1 cellular context compared by ENCODE assay signal in the genomic region with DNA sequence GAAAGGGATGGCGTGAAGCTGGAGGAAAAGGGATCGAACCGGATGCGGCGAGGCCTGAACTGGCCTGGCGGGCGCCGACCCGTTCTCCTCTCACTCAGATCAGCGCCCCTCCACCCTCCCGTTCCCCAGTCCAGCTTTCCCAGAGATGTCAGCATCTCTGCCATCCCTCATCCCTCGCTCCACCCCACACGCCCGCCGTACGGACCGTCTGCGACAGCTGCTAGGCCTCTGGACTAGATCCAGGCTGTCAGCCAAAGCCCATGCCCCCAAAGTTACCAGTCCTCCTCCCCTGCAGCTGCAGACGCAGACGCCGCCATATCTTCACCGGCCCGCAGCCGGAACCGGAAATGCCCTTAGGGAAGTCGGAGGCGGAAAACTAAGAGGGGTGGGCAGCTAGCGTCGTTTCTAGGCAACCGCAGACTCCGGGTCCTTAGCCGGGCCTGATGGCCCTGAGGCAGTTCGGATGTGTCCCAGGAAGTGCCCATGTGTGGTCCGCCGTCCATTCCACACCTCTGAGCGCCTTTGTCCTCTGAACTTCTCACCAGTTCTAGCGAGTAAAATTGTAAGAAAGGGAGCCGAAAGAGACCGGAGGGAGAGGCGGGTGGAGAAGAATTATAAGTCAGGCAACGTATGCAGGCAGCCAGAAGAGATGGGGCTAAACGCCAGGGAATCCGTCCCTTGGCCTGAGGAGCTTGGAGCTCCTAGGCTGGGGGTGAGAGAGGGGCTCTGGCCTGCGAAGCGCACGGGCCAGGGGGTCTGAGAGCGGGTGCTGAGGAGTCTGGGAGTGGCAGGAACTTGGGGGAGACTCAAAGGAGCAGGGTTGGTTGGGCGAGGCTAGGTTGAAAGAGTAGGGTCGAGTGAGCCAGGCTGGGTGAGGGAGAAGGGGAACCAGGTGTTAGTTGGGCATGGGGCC.
A peak's percentile ranks its signal among the peaks of the same experiment; 100 is the strongest.
TF ChIP-seq lines count a peak whose summit lies in the region.

A gene with protein sequence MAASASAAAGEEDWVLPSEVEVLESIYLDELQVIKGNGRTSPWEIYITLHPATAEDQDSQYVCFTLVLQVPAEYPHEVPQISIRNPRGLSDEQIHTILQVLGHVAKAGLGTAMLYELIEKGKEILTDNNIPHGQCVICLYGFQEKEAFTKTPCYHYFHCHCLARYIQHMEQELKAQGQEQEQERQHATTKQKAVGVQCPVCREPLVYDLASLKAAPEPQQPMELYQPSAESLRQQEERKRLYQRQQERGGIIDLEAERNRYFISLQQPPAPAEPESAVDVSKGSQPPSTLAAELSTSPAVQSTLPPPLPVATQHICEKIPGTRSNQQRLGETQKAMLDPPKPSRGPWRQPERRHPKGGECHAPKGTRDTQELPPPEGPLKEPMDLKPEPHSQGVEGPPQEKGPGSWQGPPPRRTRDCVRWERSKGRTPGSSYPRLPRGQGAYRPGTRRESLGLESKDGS (minus strand): TSS at position 349 of the 913 bp plus-strand sequence. CDS start 32 bp downstream, at position 317.
A gene with protein sequence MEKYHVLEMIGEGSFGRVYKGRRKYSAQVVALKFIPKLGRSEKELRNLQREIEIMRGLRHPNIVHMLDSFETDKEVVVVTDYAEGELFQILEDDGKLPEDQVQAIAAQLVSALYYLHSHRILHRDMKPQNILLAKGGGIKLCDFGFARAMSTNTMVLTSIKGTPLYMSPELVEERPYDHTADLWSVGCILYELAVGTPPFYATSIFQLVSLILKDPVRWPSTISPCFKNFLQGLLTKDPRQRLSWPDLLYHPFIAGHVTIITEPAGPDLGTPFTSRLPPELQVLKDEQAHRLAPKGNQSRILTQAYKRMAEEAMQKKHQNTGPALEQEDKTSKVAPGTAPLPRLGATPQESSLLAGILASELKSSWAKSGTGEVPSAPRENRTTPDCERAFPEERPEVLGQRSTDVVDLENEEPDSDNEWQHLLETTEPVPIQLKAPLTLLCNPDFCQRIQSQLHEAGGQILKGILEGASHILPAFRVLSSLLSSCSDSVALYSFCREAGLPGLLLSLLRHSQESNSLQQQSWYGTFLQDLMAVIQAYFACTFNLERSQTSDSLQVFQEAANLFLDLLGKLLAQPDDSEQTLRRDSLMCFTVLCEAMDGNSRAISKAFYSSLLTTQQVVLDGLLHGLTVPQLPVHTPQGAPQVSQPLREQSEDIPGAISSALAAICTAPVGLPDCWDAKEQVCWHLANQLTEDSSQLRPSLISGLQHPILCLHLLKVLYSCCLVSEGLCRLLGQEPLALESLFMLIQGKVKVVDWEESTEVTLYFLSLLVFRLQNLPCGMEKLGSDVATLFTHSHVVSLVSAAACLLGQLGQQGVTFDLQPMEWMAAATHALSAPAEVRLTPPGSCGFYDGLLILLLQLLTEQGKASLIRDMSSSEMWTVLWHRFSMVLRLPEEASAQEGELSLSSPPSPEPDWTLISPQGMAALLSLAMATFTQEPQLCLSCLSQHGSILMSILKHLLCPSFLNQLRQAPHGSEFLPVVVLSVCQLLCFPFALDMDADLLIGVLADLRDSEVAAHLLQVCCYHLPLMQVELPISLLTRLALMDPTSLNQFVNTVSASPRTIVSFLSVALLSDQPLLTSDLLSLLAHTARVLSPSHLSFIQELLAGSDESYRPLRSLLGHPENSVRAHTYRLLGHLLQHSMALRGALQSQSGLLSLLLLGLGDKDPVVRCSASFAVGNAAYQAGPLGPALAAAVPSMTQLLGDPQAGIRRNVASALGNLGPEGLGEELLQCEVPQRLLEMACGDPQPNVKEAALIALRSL (N-terminal part only) (plus strand): TSS at position 433 of the 913 bp plus-strand sequence. CDS start 744 bp downstream, outside the sequence.

TF ChIP-seq in HepG2, 621 proteins besides CTCF, POLR2A, EP300 and RAD21 (continued from another document and continues in another):
- TF ChIP-seq TMF1 (CRISPR knock-in tag; IDR thresholded peaks at IDR 0.05; ENCODE audit: low read depth): peak; percentile 59; the same call in 1 of the 2 replicates
- no peak for TF ChIP-seq NR2F6 (IDR thresholded peaks at IDR 0.05)
- peak; percentile 26; the same call in 1 of the 2 replicates for TF ChIP-seq NR2F6 (CRISPR knock-in tag; IDR thresholded peaks at IDR 0.05)
- TF ChIP-seq KDM4B (CRISPR knock-in tag; IDR thresholded peaks at IDR 0.05): no peak; the same call in 1 of the 2 replicates
- no peak; the same call in 1 of the 2 replicates for TF ChIP-seq BRCA1 (CRISPR knock-in tag; IDR thresholded peaks at IDR 0.05)
- TF ChIP-seq SATB2 (CRISPR knock-in tag; IDR thresholded peaks at IDR 0.05): peak; percentile 46; the same call in 1 of the 2 replicates
- TF ChIP-seq HHEX (CRISPR knock-in tag; IDR thresholded peaks at IDR 0.05): no peak
- peak; percentile 85 for TF ChIP-seq ETV5 (CRISPR knock-in tag; IDR thresholded peaks at IDR 0.05; ENCODE audit: borderline replicate concordance)
- TF ChIP-seq FOXA3 (CRISPR knock-in tag; IDR thresholded peaks at IDR 0.05): no peak
- no peak for TF ChIP-seq NFIB (CRISPR knock-in tag; IDR thresholded peaks at IDR 0.05; ENCODE audit: borderline replicate concordance)
- no peak for TF ChIP-seq U2AF2 (IDR thresholded peaks at IDR 0.05; ENCODE audit: low read depth, low read length)
- TF ChIP-seq ZNF337 (CRISPR knock-in tag; IDR thresholded peaks at IDR 0.05; ENCODE audit: borderline replicate concordance, low read depth): no peak
- no peak for TF ChIP-seq PHF5A (CRISPR knock-in tag; IDR thresholded peaks at IDR 0.05; ENCODE audit: low read depth, unreplicated experiment)
- no peak for TF ChIP-seq XBP1 (CRISPR knock-in tag; IDR thresholded peaks at IDR 0.05)
- TF ChIP-seq ONECUT2 (CRISPR knock-in tag; IDR thresholded peaks at IDR 0.05): no peak; the same call in 1 of the 2 replicates
- no peak for TF ChIP-seq SETDB1 (CRISPR knock-in tag; IDR thresholded peaks at IDR 0.05; ENCODE audit: borderline replicate concordance)
- peak; percentile 70; the same call in 1 of the 2 replicates for TF ChIP-seq GFI1 (CRISPR knock-in tag; IDR thresholded peaks at IDR 0.05; ENCODE audit: borderline replicate concordance)
- TF ChIP-seq, protein P1, sequence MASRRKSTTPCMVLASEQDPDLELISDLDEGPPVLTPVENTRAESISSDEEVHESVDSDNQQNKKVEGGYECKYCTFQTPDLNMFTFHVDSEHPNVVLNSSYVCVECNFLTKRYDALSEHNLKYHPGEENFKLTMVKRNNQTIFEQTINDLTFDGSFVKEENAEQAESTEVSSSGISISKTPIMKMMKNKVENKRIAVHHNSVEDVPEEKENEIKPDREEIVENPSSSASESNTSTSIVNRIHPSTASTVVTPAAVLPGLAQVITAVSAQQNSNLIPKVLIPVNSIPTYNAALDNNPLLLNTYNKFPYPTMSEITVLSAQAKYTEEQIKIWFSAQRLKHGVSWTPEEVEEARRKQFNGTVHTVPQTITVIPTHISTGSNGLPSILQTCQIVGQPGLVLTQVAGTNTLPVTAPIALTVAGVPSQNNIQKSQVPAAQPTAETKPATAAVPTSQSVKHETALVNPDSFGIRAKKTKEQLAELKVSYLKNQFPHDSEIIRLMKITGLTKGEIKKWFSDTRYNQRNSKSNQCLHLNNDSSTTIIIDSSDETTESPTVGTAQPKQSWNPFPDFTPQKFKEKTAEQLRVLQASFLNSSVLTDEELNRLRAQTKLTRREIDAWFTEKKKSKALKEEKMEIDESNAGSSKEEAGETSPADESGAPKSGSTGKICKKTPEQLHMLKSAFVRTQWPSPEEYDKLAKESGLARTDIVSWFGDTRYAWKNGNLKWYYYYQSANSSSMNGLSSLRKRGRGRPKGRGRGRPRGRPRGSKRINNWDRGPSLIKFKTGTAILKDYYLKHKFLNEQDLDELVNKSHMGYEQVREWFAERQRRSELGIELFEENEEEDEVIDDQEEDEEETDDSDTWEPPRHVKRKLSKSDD (CRISPR knock-in tag; IDR thresholded peaks at IDR 0.05; ENCODE audit: low read depth): 0 out of 2 replicates have a peak, but pooled peaks have one; percentile 26
- TF ChIP-seq SKI (IDR thresholded peaks at IDR 0.05; ENCODE audit: partially characterized antibody): no peak
- TF ChIP-seq, protein P2, sequence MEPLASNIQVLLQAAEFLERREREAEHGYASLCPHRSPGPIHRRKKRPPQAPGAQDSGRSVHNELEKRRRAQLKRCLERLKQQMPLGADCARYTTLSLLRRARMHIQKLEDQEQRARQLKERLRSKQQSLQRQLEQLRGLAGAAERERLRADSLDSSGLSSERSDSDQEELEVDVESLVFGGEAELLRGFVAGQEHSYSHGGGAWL (CRISPR knock-in tag; IDR thresholded peaks at IDR 0.05): peak; percentile 63; the same call in 1 of the 2 replicates
- TF ChIP-seq, protein P3, sequence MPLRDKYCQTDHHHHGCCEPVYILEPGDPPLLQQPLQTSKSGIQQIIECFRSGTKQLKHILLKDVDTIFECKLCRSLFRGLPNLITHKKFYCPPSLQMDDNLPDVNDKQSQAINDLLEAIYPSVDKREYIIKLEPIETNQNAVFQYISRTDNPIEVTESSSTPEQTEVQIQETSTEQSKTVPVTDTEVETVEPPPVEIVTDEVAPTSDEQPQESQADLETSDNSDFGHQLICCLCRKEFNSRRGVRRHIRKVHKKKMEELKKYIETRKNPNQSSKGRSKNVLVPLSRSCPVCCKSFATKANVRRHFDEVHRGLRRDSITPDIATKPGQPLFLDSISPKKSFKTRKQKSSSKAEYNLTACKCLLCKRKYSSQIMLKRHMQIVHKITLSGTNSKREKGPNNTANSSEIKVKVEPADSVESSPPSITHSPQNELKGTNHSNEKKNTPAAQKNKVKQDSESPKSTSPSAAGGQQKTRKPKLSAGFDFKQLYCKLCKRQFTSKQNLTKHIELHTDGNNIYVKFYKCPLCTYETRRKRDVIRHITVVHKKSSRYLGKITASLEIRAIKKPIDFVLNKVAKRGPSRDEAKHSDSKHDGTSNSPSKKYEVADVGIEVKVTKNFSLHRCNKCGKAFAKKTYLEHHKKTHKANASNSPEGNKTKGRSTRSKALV (CRISPR knock-in tag; IDR thresholded peaks at IDR 0.05): no peak
- peak; percentile 97 for TF ChIP-seq GATAD1 (CRISPR knock-in tag; IDR thresholded peaks at IDR 0.05)
- TF ChIP-seq, protein P4, sequence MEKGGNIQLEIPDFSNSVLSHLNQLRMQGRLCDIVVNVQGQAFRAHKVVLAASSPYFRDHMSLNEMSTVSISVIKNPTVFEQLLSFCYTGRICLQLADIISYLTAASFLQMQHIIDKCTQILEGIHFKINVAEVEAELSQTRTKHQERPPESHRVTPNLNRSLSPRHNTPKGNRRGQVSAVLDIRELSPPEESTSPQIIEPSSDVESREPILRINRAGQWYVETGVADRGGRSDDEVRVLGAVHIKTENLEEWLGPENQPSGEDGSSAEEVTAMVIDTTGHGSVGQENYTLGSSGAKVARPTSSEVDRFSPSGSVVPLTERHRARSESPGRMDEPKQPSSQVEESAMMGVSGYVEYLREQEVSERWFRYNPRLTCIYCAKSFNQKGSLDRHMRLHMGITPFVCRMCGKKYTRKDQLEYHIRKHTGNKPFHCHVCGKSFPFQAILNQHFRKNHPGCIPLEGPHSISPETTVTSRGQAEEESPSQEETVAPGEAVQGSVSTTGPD (CRISPR knock-in tag; IDR thresholded peaks at IDR 0.05): no peak
- peak; percentile 93 for TF ChIP-seq ZNF501 (CRISPR knock-in tag; IDR thresholded peaks at IDR 0.05)
- no peak for TF ChIP-seq DNMT3B (CRISPR knock-in tag; conservative IDR thresholded peaks at IDR 0.05)
- peak; percentile 97 for TF ChIP-seq POLR2AphosphoS5 (IDR thresholded peaks at IDR 0.05; ENCODE audit: low read depth, low read length)
- TF ChIP-seq AKAP8 (CRISPR knock-in tag; IDR thresholded peaks at IDR 0.05): peak; percentile 56; the same call in 1 of the 2 replicates
- no peak for TF ChIP-seq RORA (CRISPR knock-in tag; IDR thresholded peaks at IDR 0.05)
- TF ChIP-seq KDM6A (CRISPR knock-in tag; IDR thresholded peaks at IDR 0.05; ENCODE audit: low read depth): no peak
- TF ChIP-seq YEATS2 (CRISPR knock-in tag; IDR thresholded peaks at IDR 0.05; ENCODE audit: borderline replicate concordance): peak; percentile 93; the same call in 1 of the 2 replicates
- TF ChIP-seq, protein P5, sequence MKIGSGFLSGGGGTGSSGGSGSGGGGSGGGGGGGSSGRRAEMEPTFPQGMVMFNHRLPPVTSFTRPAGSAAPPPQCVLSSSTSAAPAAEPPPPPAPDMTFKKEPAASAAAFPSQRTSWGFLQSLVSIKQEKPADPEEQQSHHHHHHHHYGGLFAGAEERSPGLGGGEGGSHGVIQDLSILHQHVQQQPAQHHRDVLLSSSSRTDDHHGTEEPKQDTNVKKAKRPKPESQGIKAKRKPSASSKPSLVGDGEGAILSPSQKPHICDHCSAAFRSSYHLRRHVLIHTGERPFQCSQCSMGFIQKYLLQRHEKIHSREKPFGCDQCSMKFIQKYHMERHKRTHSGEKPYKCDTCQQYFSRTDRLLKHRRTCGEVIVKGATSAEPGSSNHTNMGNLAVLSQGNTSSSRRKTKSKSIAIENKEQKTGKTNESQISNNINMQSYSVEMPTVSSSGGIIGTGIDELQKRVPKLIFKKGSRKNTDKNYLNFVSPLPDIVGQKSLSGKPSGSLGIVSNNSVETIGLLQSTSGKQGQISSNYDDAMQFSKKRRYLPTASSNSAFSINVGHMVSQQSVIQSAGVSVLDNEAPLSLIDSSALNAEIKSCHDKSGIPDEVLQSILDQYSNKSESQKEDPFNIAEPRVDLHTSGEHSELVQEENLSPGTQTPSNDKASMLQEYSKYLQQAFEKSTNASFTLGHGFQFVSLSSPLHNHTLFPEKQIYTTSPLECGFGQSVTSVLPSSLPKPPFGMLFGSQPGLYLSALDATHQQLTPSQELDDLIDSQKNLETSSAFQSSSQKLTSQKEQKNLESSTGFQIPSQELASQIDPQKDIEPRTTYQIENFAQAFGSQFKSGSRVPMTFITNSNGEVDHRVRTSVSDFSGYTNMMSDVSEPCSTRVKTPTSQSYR (CRISPR knock-in tag; IDR thresholded peaks at IDR 0.05; ENCODE audit: borderline replicate concordance): no peak; the same call in 1 of the 2 replicates
- TF ChIP-seq ZNF3 (CRISPR knock-in tag; IDR thresholded peaks at IDR 0.05): no peak
- TF ChIP-seq ZBTB7A (CRISPR knock-in tag; IDR thresholded peaks at IDR 0.05): no peak; the same call in 1 of the 2 replicates
- peak; percentile 78; the same call in 1 of the 2 replicates for TF ChIP-seq TARDBP (CRISPR knock-in tag; IDR thresholded peaks at IDR 0.05)
- no peak for TF ChIP-seq NFYB (CRISPR knock-in tag; IDR thresholded peaks at IDR 0.05)
- TF ChIP-seq THYN1 (CRISPR knock-in tag; IDR thresholded peaks at IDR 0.05; ENCODE audit: borderline replicate concordance, low read depth): peak; percentile 70; the same call in 1 of the 2 replicates
- TF ChIP-seq, protein P6, sequence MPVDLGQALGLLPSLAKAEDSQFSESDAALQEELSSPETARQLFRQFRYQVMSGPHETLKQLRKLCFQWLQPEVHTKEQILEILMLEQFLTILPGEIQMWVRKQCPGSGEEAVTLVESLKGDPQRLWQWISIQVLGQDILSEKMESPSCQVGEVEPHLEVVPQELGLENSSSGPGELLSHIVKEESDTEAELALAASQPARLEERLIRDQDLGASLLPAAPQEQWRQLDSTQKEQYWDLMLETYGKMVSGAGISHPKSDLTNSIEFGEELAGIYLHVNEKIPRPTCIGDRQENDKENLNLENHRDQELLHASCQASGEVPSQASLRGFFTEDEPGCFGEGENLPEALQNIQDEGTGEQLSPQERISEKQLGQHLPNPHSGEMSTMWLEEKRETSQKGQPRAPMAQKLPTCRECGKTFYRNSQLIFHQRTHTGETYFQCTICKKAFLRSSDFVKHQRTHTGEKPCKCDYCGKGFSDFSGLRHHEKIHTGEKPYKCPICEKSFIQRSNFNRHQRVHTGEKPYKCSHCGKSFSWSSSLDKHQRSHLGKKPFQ (CRISPR knock-in tag; IDR thresholded peaks at IDR 0.05; ENCODE audit: insufficient replicate concordance): no peak
- TF ChIP-seq, protein P7, sequence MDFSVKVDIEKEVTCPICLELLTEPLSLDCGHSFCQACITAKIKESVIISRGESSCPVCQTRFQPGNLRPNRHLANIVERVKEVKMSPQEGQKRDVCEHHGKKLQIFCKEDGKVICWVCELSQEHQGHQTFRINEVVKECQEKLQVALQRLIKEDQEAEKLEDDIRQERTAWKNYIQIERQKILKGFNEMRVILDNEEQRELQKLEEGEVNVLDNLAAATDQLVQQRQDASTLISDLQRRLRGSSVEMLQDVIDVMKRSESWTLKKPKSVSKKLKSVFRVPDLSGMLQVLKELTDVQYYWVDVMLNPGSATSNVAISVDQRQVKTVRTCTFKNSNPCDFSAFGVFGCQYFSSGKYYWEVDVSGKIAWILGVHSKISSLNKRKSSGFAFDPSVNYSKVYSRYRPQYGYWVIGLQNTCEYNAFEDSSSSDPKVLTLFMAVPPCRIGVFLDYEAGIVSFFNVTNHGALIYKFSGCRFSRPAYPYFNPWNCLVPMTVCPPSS (IDR thresholded peaks at IDR 0.05): no peak
